ENCODE assay signal across 8 cellular contexts in genomic region chr21:39314155-39315027, GRCh38. TPM values are rescaled to one million over a fixed set of nuclear protein-coding genes. Genes with fewer than 3 reads are reported as not detected.
A peak's percentile ranks its signal among the peaks of the same experiment; 100 is the strongest.
DNase-seq lines count a peak whose midpoint lies in the region; ATAC-seq and TF ChIP-seq lines count a peak whose summit lies in the region.

No MANE protein-coding gene starts in this region.

- no peak for TF ChIP-seq POLR2A in lower leg skin (IDR thresholded peaks at IDR 0.05)

- H3K4me1 Mint-ChIP-seq in activated CD4-positive, alpha-beta T cell treated with anti-CD3 and anti-CD28 coated beads, Interleukin-2, amount 10 ng/mL, durations not matched to agents 7 days and 5 days = peaks cover 35% of the 10 kb centered on the region

- ATAC-seq in HG03025 (IDR thresholded peaks at IDR 0.05; ENCODE audit: low FRiP score, unreplicated experiment) = peak; percentile 12

- H3K4me3 Mint-ChIP-seq in activated CD4-positive, alpha-beta T cell treated with anti-CD3 and anti-CD28 coated beads, Interleukin-2, amount 10 ng/mL, durations not matched to agents 7 days and 5 days = peak overlapping the region; percentile 97

- no peaks in the 10 kb centered on the region for H3K27me3 Mint-ChIP-seq in activated CD4-positive, alpha-beta T cell treated with anti-CD3 and anti-CD28 coated beads, Interleukin-2, amount 10 ng/mL, durations not matched to agents 7 days and 5 days

- H3K36me3 Mint-ChIP-seq in activated CD4-positive, alpha-beta T cell treated with anti-CD3 and anti-CD28 coated beads, Interleukin-2, amount 10 ng/mL, durations not matched to agents 7 days and 5 days (ENCODE audit: low read depth) = peaks cover 20% of the 10 kb centered on the region

- H3K27ac Mint-ChIP-seq in activated CD4-positive, alpha-beta T cell treated with anti-CD3 and anti-CD28 coated beads, Interleukin-2, amount 10 ng/mL, durations not matched to agents 7 days and 5 days = peak overlapping the region; percentile 96

- DNase-seq in NCI-H1436 (lab: John Stamatoyannopoulos, UW) (peak; percentile 36), NCI-H1436 treated with DMSO at 0.1 percent for 48 hours (lab: John Stamatoyannopoulos, UW) (no peak), NCI-H345 (lab: John Stamatoyannopoulos, UW) (peak; percentile 54), dermis microvascular lymphatic vessel endothelial cell (ENCODE audit: low read depth in 2 of 2) (peak; percentile 24 to 61), lower leg skin (ENCODE audit: low spot score in 2 of 2) (peak; percentile 31 to 87)
- peak; percentile 45 for DNase-seq in activated CD4-positive, alpha-beta T cell treated with anti-CD3 and anti-CD28 coated beads, Interleukin-2, amount 10 ng/mL, durations not matched to agents 7 days and 5 days
- peak in 2 of 3 donors; percentile 8 to 25 for DNase-seq in stimulated activated CD4-positive, alpha-beta T cell treated with anti-CD3 and anti-CD28 coated beads, TNF-alpha, amount 100 ng/mL, for 1 hour (ENCODE audit: low read depth in 3 of 3, low spot score in 1 of 3)

- POLR2A ChIA-PET in activated CD4-positive, alpha-beta T cell treated with anti-CD3 and anti-CD28 coated beads, Interleukin-2, amount 10 ng/mL, durations not matched to agents 7 days and 5 days (lab: Charles Lee) = interaction anchor here (1.4 kb wide), 1 partner anchor 33 kb away, joined by 16 read pairs; the partner anchor contains the start of gene HMGN1

- H3K4me3 ChIP-seq in lower leg skin (ENCODE audit: low read depth, poor library complexity, severe bottlenecking) = peak overlapping the region; percentile 87

- no peaks in the 10 kb centered on the region for H3K9me3 Mint-ChIP-seq in activated CD4-positive, alpha-beta T cell treated with anti-CD3 and anti-CD28 coated beads, Interleukin-2, amount 10 ng/mL, durations not matched to agents 7 days and 5 days

- intact Hi-C loops in lower leg skin (cut with DNase I; ENCODE audit: low total_unique reads) = loop anchor here (5.0 kb wide), 1 partner anchor 73 kb away; no protein-coding TSS in a partner anchor

- 2 to 3% methylated on average over 33 to 42 of the region's 42 CpGs for WGBS in lower leg skin, 2 donors

- CTCF ChIA-PET in activated CD4-positive, alpha-beta T cell treated with anti-CD3 and anti-CD28 coated beads, Interleukin-2, amount 10 ng/mL, durations not matched to agents 7 days and 5 days (lab: Charles Lee) = interaction anchor here (0.5 to 2.4 kb wide), 4 partner anchors 14 to 43 kb away, joined by 3 to 7 read pairs (median 4); no protein-coding TSS in a partner anchor

- no peak for TF ChIP-seq CTCF in lower leg skin (IDR thresholded peaks at IDR 0.05)

RNA-seq across cellular contexts. Expression of gene BRWD1, which starts 1.0 kb away (rescaled TPM):
- total RNA-seq in activated CD4-positive, alpha-beta T cell treated with anti-CD3 and anti-CD28 coated beads, Interleukin-2, amount 10 ng/mL, durations not matched to agents 7 days and 5 days = 10 to 100 TPM; 33.0 to 34.4 TPM
- total RNA-seq in dermis microvascular lymphatic vessel endothelial cell (34.3 and 50.7 TPM in 2 replicates), lower leg skin (10 to 100 TPM; 42.2 to 57.2 (median 52.6) TPM)

RNA-seq across cellular contexts. Expression of gene HMGN1, which starts 34.5 kb away (rescaled TPM):
- total RNA-seq in activated CD4-positive, alpha-beta T cell treated with anti-CD3 and anti-CD28 coated beads, Interleukin-2, amount 10 ng/mL, durations not matched to agents 7 days and 5 days = 100 to 1,000 TPM; 389 to 395 TPM
- 171 and 216 TPM in 2 replicates for total RNA-seq in dermis microvascular lymphatic vessel endothelial cell
- 100 to 1,000 TPM; 103 to 126 (median 111) TPM for total RNA-seq in lower leg skin
